Comparison of ENCODE assay signal across 23 cellular contexts in the genomic region with DNA sequence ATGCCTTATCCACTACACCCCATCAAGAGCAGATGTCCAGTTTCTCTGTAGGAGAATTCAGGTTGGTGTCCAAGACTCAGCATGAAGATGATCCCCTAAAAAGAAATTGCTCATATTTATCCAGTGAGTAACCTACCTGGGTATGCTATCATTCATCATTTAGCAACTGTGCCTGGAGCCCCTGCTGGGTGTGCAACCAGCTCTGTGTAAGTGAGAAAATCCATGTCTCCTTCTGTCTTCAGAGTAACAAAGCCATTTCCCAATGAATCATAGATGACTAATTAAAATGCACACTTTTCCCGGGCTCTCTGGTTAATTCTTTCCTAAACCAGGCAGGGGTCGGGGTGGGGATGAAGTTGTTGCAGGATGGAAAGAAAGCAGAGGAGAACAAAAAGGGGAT. TPM values are rescaled to one million over a fixed set of nuclear protein-coding genes. Genes with fewer than 3 reads are reported as not detected.
DNase-seq lines count a peak whose midpoint lies in the region; ATAC-seq and TF ChIP-seq lines count a peak whose summit lies in the region.
"Had no signal": no experiment of that assay in that cellular context is flagged by ENCODE, and none has a peak within 500 bp of the region (broad histone marks: within the 10 kb centered on the region; RNA-seq: fewer than 3 reads in every experiment).

No MANE protein-coding gene starts in this region.

- H3K9me2 ChIP-seq in SK-N-SH: no peaks in the 10 kb centered on the region

- H3K4me3 ChIP-seq in breast epithelium (no peak overlapping the region), SK-N-SH (ENCODE audit: low read depth in 2 of 2, low read length in 1 of 2) (no peak overlapping the region), epithelial cell of esophagus (ENCODE audit: low read length) (no peak overlapping the region)
- H3K4me3 ChIP-seq: BLaER1 treated with 17β-estradiol and CSF1 and Interleukin-3, amounts not matched to agents 10 nM and 100 nM; body of pancreas; hepatocyte; lung; smooth muscle cell; upper lobe of left lung had no signal

- 15% methylated on average over 2 of the region's 2 CpGs for WGBS in SK-N-SH (ENCODE audit: low lambda C conversion rate)

- H3K27ac ChIP-seq in breast epithelium (no peak overlapping the region), SK-N-SH (ENCODE audit: low read depth in 2 of 2, low read length in 1 of 2) (no peak overlapping the region)
- H3K27ac ChIP-seq: BLaER1 treated with 17β-estradiol and CSF1 and Interleukin-3, amounts not matched to agents 10 nM and 100 nM; body of pancreas; hepatocyte; upper lobe of left lung had no signal

- H3K9ac ChIP-seq in SK-N-SH: no peak overlapping the region
- H3K9ac ChIP-seq: BLaER1 treated with 17β-estradiol and CSF1 and Interleukin-3, amounts not matched to agents 10 nM and 100 nM had no signal

- H3K4me1 ChIP-seq in breast epithelium (no peaks in the 10 kb centered on the region), SK-N-SH (ENCODE audit: control insufficient read depth in 1 of 2, insufficient read depth in 2 of 2, low read depth in 1 of 2, low read length in 1 of 2) (peaks cover 0 to 7% of the 10 kb centered on the region in 2 experiments; a peak in 2 of 4 replicates)
- H3K4me1 ChIP-seq: body of pancreas, upper lobe of left lung had no signal

- TF ChIP-seq POLR2A in breast epithelium (IDR thresholded peaks at IDR 0.05): no peak

- no peaks in the 10 kb centered on the region for H3K9me3 Mint-ChIP-seq in MCF 10A (ENCODE audit: unreplicated experiment)
- peaks cover 9% of the 10 kb centered on the region for H3K9me3 Mint-ChIP-seq in activated CD4-positive, alpha-beta T cell treated with anti-CD3 and anti-CD28 coated beads, Interleukin-2, amount 10 ng/mL, durations not matched to agents 7 days and 5 days

- ATAC-seq in GM21619 (IDR thresholded peaks at IDR 0.05; ENCODE audit: unreplicated experiment): no peak
- ATAC-seq: body of pancreas had no signal

- CTCF ChIA-PET in MCF 10A (lab: Yijun Ruan, JAX): interaction anchor here (0.8 kb wide), 1 partner anchor 233 kb away, joined by 3 read pairs; no protein-coding TSS in a partner anchor
- CTCF ChIA-PET in SK-N-SH (lab: Yijun Ruan, JAX): interaction anchor here (0.6 kb wide), 1 partner anchor 19 kb away, joined by 3 read pairs; no protein-coding TSS in a partner anchor
- CTCF ChIA-PET in activated CD4-positive, alpha-beta T cell treated with anti-CD3 and anti-CD28 coated beads, Interleukin-2, amount 10 ng/mL, durations not matched to agents 7 days and 5 days (lab: Charles Lee): no interaction called here

- TF ChIP-seq RAD21 in SK-N-SH (IDR thresholded peaks at IDR 0.05; ENCODE audit: low read length): no peak

- no peak overlapping the region for H3K4me2 ChIP-seq in SK-N-SH
- H3K4me2 ChIP-seq: BLaER1 treated with 17β-estradiol and CSF1 and Interleukin-3, amounts not matched to agents 10 nM and 100 nM; hepatocyte; smooth muscle cell had no signal

- peak overlapping the region; percentile 26; the same call in 1 of the 2 replicates for H2AFZ ChIP-seq in SK-N-SH (ENCODE audit: low read depth)
- H2AFZ ChIP-seq: hepatocyte had no signal

- H3K4me1 Mint-ChIP-seq in MCF 10A (ENCODE audit: insufficient read depth, unreplicated experiment): peaks cover 6% of the 10 kb centered on the region
- H3K4me1 Mint-ChIP-seq in activated CD4-positive, alpha-beta T cell treated with anti-CD3 and anti-CD28 coated beads, Interleukin-2, amount 10 ng/mL, durations not matched to agents 7 days and 5 days: no peaks in the 10 kb centered on the region

- no peak overlapping the region for H3K4me3 Mint-ChIP-seq in MCF 10A (ENCODE audit: unreplicated experiment)
- H3K4me3 Mint-ChIP-seq in activated CD4-positive, alpha-beta T cell treated with anti-CD3 and anti-CD28 coated beads, Interleukin-2, amount 10 ng/mL, durations not matched to agents 7 days and 5 days: no peak overlapping the region
- H3K4me3 Mint-ChIP-seq: dendritic cell treated with granulocyte-macrophage colony-stimulating factor and Interleukin-4, amounts not matched to agents 40 ng/mL and 50 ng/mL, for 4 days had no signal

- BruUV-seq in MCF 10A (replicated peaks; lab: Mats Ljungman, UMichigan): no TSS peak

- no peak for TF ChIP-seq EP300 in SK-N-SH (IDR thresholded peaks at IDR 0.05; ENCODE audit: borderline replicate concordance in 1 of 2, low read depth in 1 of 2, low read length in 1 of 2)

- H3K36me3 Mint-ChIP-seq in MCF 10A (ENCODE audit: insufficient read depth, unreplicated experiment): no peaks in the 10 kb centered on the region
- H3K36me3 Mint-ChIP-seq in activated CD4-positive, alpha-beta T cell treated with anti-CD3 and anti-CD28 coated beads, Interleukin-2, amount 10 ng/mL, durations not matched to agents 7 days and 5 days (ENCODE audit: low read depth): no peaks in the 10 kb centered on the region

- intact Hi-C loops in MCF 10A (cut with micrococcal nuclease) (no loop called here), breast epithelium (cut with DNase I; ENCODE audit: low total_unique reads) (no loop called here)

- H3K27me3 ChIP-seq in breast epithelium (no peaks in the 10 kb centered on the region), SK-N-SH (ENCODE audit: insufficient read depth) (no peaks in the 10 kb centered on the region)
- H3K27me3 ChIP-seq: BLaER1 treated with 17β-estradiol and CSF1 and Interleukin-3, amounts not matched to agents 10 nM and 100 nM; body of pancreas; hepatocyte; upper lobe of left lung had no signal

- no peaks in the 10 kb centered on the region for H3K27me3 Mint-ChIP-seq in MCF 10A (ENCODE audit: insufficient read depth, unreplicated experiment)
- H3K27me3 Mint-ChIP-seq in activated CD4-positive, alpha-beta T cell treated with anti-CD3 and anti-CD28 coated beads, Interleukin-2, amount 10 ng/mL, durations not matched to agents 7 days and 5 days: peaks cover 14% of the 10 kb centered on the region

- TF ChIP-seq CTCF in MCF 10A (IDR thresholded peaks at IDR 0.05; ENCODE audit: unreplicated experiment) (no peak), breast epithelium (IDR thresholded peaks at IDR 0.05) (no peak), SK-N-SH (IDR thresholded peaks at IDR 0.05) (no peak), epithelial cell of esophagus (IDR thresholded peaks at IDR 0.05; ENCODE audit: insufficient read depth, low read depth, low read length, missing control alignments) (no peak)

- H3K79me2 ChIP-seq in SK-N-SH (ENCODE audit: insufficient read depth): no peaks in the 10 kb centered on the region
- H3K79me2 ChIP-seq: hepatocyte had no signal

- POLR2A ChIA-PET in MCF 10A (lab: Yijun Ruan, JAX) (no interaction called here), SK-N-SH (lab: Yijun Ruan, JAX) (no interaction called here)
- POLR2A ChIA-PET in activated CD4-positive, alpha-beta T cell treated with anti-CD3 and anti-CD28 coated beads, Interleukin-2, amount 10 ng/mL, durations not matched to agents 7 days and 5 days (lab: Charles Lee): no interaction called here

- H3F3A ChIP-seq in SK-N-SH (replicated peaks; ENCODE audit: insufficient read depth): no peaks in the 10 kb centered on the region

- no peaks in the 10 kb centered on the region for H3K36me3 ChIP-seq in breast epithelium
- H3K36me3 ChIP-seq in SK-N-SH (replicated peaks in 1 of 2; ENCODE audit: control insufficient read depth in 1 of 2, insufficient read depth in 2 of 2, low read length in 1 of 2): no peaks in the 10 kb centered on the region
- H3K36me3 ChIP-seq: BLaER1 treated with 17β-estradiol and CSF1 and Interleukin-3, amounts not matched to agents 10 nM and 100 nM; upper lobe of left lung had no signal

- H3K27ac Mint-ChIP-seq in MCF 10A (ENCODE audit: low read depth, unreplicated experiment): peak overlapping the region; percentile 2
- H3K27ac Mint-ChIP-seq in activated CD4-positive, alpha-beta T cell treated with anti-CD3 and anti-CD28 coated beads, Interleukin-2, amount 10 ng/mL, durations not matched to agents 7 days and 5 days: no peak overlapping the region
- H3K27ac Mint-ChIP-seq: dendritic cell treated with granulocyte-macrophage colony-stimulating factor and Interleukin-4, amounts not matched to agents 40 ng/mL and 50 ng/mL, for 4 days had no signal

- H4K20me1 ChIP-seq in SK-N-SH (ENCODE audit: insufficient read depth): no peaks in the 10 kb centered on the region
- H4K20me1 ChIP-seq: BLaER1 treated with 17β-estradiol and CSF1 and Interleukin-3, amounts not matched to agents 10 nM and 100 nM had no signal

- H3K9me3 ChIP-seq in breast epithelium: no peaks in the 10 kb centered on the region
- H3K9me3 ChIP-seq in SK-N-SH: no peaks in the 10 kb centered on the region
- H3K9me3 ChIP-seq: body of pancreas, upper lobe of left lung had no signal

- DNase-seq in MCF 10A (ENCODE audit: unreplicated experiment) (peak; percentile 66), breast epithelium (ENCODE audit: low spot score in 2 of 2) (no peak), SK-N-SH (no peak), epithelial cell of esophagus (ENCODE audit: low read depth) (peak; percentile 87), cerebellar cortex (ENCODE audit: low spot score) (no peak), AG08396 (ENCODE audit: low spot score) (no peak)
- no peak for DNase-seq in activated CD4-positive, alpha-beta T cell treated with anti-CD3 and anti-CD28 coated beads, Interleukin-2, amount 10 ng/mL, durations not matched to agents 7 days and 5 days
- DNase-seq: 8988T; activated naive CD4-positive, alpha-beta T cell treated with anti-CD3 and anti-CD28 coated beads, Interleukin-2, amount 50 U/mL, for 16 hours; body of pancreas; Calu3; KG1; NK-92 treated with Interleukin-12 subunit alpha and Interleukin-12 subunit beta, amount 100 ng/mL, for 24 hours; nucleus accumbens; stimulated activated CD4-positive, alpha-beta T cell treated with anti-CD3 and anti-CD28 coated beads, Interleukin-4, amount 100 ng/mL, for 4 hours; SW 1271; upper lobe of left lung had no signal

TF ChIP-seq in SK-N-SH, 30 proteins besides CTCF, POLR2A, EP300 and RAD21 (continues in another document):
- peak; percentile 53 for TF ChIP-seq TCF12 (IDR thresholded peaks at IDR 0.05)
- peak; percentile 47; the same call in 1 of the 2 replicates for TF ChIP-seq FOSL2 (IDR thresholded peaks at IDR 0.05; ENCODE audit: borderline replicate concordance, low read depth)
- TF ChIP-seq MEF2A (IDR thresholded peaks at IDR 0.05; ENCODE audit: borderline replicate concordance, low read depth): no peak
- TF ChIP-seq NRF1 (IDR thresholded peaks at IDR 0.05; ENCODE audit: low read depth, low read length): no peak

RNA-seq across cellular contexts. Expression of gene OLFML3, which starts 35.8 kb away (rescaled TPM):
- total RNA-seq in MCF 10A (2022) (0.20 and 0.30 TPM in 2 replicates), breast epithelium (100 to 1,000 TPM in 1 of 3 donors, 10 to 100 TPM in 2; 46.2 to 155 (median 51.2) TPM)
- 26.1 and 28.3 TPM in 2 replicates for polyA plus RNA-seq in SK-N-SH (2012; rRNA removed)
- 20.6 and 25.1 TPM in 2 replicates for polyA plus RNA-seq in SK-N-SH (2012; cell fraction: cytosol; rRNA removed)
- 13.4 and 19.7 TPM in 2 replicates for polyA plus RNA-seq in SK-N-SH (2012; cell fraction: nucleus; rRNA removed)
- under 1 TPM; 0.71 to 0.94 TPM for total RNA-seq in activated CD4-positive, alpha-beta T cell treated with anti-CD3 and anti-CD28 coated beads, Interleukin-2, amount 10 ng/mL, durations not matched to agents 7 days and 5 days
- total RNA-seq: Calu3 had no signal

Comparison
In these comparisons a context has a peak if more than half of its experiments do, and no peak if none do; other contexts are left out.
1. DNase-seq: peak in MCF 10A (single experiment) and epithelial cell of esophagus (single experiment); none in breast epithelium (0 of 2), SK-N-SH (single experiment), cerebellar cortex (single experiment), activated CD4-positive, alpha-beta T cell treated with anti-CD3 and anti-CD28 coated beads, Interleukin-2, amount 10 ng/mL, durations not matched to agents 7 days and 5 days (single experiment) and AG08396 (single experiment).
2. RNA of gene OLFML3, which starts 35.8 kb away (total RNA-seq): 46.2 to 155 TPM in breast epithelium; 0.71 to 0.94 TPM in activated CD4-positive, alpha-beta T cell treated with anti-CD3 and anti-CD28 coated beads, Interleukin-2, amount 10 ng/mL, durations not matched to agents 7 days and 5 days and 0.20 to 0.30 TPM in MCF 10A; every median in the first group is over 10 times any median in the second.